Comparison of ENCODE assay signal across 20 cellular contexts in the genomic region with DNA sequence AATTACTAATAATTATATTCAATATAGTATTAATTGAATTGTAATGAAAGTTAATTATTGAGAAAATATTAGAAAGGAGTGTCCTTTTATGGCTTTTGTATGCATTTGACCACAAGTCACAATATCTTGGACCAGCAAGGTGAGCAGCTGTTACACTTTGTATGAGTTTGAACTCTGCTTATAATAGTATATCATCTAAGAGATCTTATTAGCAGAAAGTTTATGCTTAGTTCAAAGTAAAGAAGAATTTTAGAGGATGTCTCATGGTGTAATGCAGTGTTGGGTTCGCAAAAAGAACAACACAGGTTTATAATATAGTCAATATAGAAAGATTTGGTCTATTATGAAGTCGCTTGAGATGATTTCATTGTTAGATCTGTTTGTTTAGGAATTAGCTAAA.
"Had no signal": no experiment of that assay in that cellular context is flagged by ENCODE, and none has a peak within 500 bp of the region (broad histone marks: within the 10 kb centered on the region; RNA-seq: fewer than 3 reads in every experiment).

No MANE protein-coding gene starts in this region.

- ATAC-seq: HepG2, Panc1, PC-3 had no signal

- H3K27ac ChIP-seq: RWPE1 had no signal

- H3K4me3 ChIP-seq: MG63 had no signal

- DNase-seq: IMR-90, Karpas-422, KG1, MG63, NCI-H1105, NCI-H1436 treated with DMSO at 0.1 percent for 48 hours, NCI-H1694, NCI-H187 treated with DMSO at 0.1 percent for 48 hours, NCI-H2029 treated with DMSO at 0.1 percent for 48 hours, NCI-H2171, NCI-H345, NCI-H446 treated with DMSO at 0.1 percent for 48 hours, NCI-H526, NCI-H82, SHP77, SK-N-SH had no signal
